Comparison of ENCODE assay signal across 15 cellular contexts in the genomic region with DNA sequence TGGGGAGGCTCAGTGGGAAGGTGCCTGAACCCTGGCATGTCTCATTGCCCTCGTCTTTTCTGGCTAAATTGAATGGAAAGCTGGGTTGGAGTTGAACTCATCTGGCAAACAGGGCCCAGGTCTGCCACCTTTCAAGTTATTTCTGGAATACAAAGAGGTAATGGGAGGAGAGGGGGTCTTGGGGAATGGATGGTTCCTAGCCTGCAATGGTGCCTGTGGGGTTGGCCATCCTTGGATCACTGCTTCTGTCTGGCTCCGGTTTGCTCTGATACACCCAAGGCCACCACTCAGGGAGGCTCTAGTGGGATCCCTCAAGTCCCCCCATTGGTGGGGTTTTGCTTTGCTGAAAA. TPM values are rescaled to one million over a fixed set of nuclear protein-coding genes. Genes with fewer than 3 reads are reported as not detected.
DNase-seq lines count a peak whose midpoint lies in the region; ATAC-seq and TF ChIP-seq lines count a peak whose summit lies in the region.
"Had no signal": no experiment of that assay in that cellular context is flagged by ENCODE, and none has a peak within 500 bp of the region (broad histone marks: within the 10 kb centered on the region; RNA-seq: fewer than 3 reads in every experiment).

No MANE protein-coding gene starts in this region.

- H3K27ac ChIP-seq in BLaER1: no peak overlapping the region
- H3K27ac ChIP-seq in VCaP: peak overlapping the region; percentile 52; the same call in 1 of the 2 replicates
- peak overlapping the region; percentile 83 to 88 for H3K27ac ChIP-seq in liver (ENCODE audit: low read depth in 1 of 2, low read length in 2 of 2)

- peak; percentile 42 for DNase-seq in posterior vena cava (ENCODE audit: low spot score)
- DNase-seq in ureter (ENCODE audit: low spot score): no peak
- no peak for DNase-seq in dedifferentiated amniotic fluid mesenchymal stem cell (ENCODE audit: extremely low spot score)
- DNase-seq: activated B cell treated with CpG ODN at 0.5 μM for 24 hours; activated CD4-positive, alpha-beta T cell treated with anti-CD3 and anti-CD28 coated beads, Interleukin-2, amount 50 U/mL, for 48 hours; CD4-positive, alpha-beta T cell; GDM1; heart right ventricle; NCI-H524 had no signal

- peaks cover 18% of the 10 kb centered on the region for H4K20me1 ChIP-seq in BLaER1

- peaks cover 60% of the 10 kb centered on the region for H3K4me1 ChIP-seq in BLaER1
- H3K4me1 ChIP-seq in liver (ENCODE audit: control insufficient read depth in 4 of 4, insufficient read depth in 4 of 4, low read length in 3 of 4): peaks cover 17 to 29% (median 25%) of the 10 kb centered on the region in 4 donors

- TF ChIP-seq CTCF in VCaP (conservative IDR thresholded peaks at IDR 0.05): no peak
- TF ChIP-seq CTCF in liver (IDR thresholded peaks at IDR 0.05; ENCODE audit: low read depth, low read length, missing input control): no peak

- no peak for TF ChIP-seq RAD21 in liver (IDR thresholded peaks at IDR 0.05)

- H3K27me3 ChIP-seq in BLaER1 (no peaks in the 10 kb centered on the region; the same call in 1 of the 2 replicates), liver (ENCODE audit: control insufficient read depth in 4 of 4, insufficient read depth in 4 of 4, low read length in 3 of 4) (no peaks in the 10 kb centered on the region)
- H3K27me3 ChIP-seq: heart right ventricle had no signal

- H3K9me3 ChIP-seq in BLaER1 (no peaks in the 10 kb centered on the region), liver (ENCODE audit: control insufficient read depth in 4 of 4, low read length in 3 of 4) (no peaks in the 10 kb centered on the region)
- H3K9me3 ChIP-seq: HAP-1, heart right ventricle had no signal

- ATAC-seq in GM21529 (IDR thresholded peaks at IDR 0.05; ENCODE audit: unreplicated experiment): no peak
- no peak for ATAC-seq in activated CD4-positive, CD25-positive, alpha-beta regulatory T cell treated with anti-CD3 and anti-CD28 coated beads, Interleukin-2, amount 50 U/mL, for 24 hours

- 83% methylated on average over 2 of the region's 2 CpGs for WGBS in liver

- intact Hi-C loops in posterior vena cava (cut with DNase I): no loop called here

- H3K9ac ChIP-seq in BLaER1 (no peak overlapping the region), liver (ENCODE audit: low read depth in 1 of 2, low read length in 2 of 2) (no peak overlapping the region)

- H3K36me3 ChIP-seq in BLaER1 (no peaks in the 10 kb centered on the region), liver (ENCODE audit: control insufficient read depth in 4 of 4, insufficient read depth in 3 of 4, low read depth in 1 of 4, low read length in 3 of 4) (no peaks in the 10 kb centered on the region)
- H3K36me3 ChIP-seq: HAP-1, heart right ventricle had no signal

- peak overlapping the region; percentile 97 for H3K4me2 ChIP-seq in BLaER1

- H3K4me3 ChIP-seq in BLaER1 (no peak overlapping the region), liver (ENCODE audit: low read depth in 1 of 3, low read length in 3 of 3) (no peak overlapping the region)
- H3K4me3 ChIP-seq: HAP-1, heart right ventricle had no signal

TF ChIP-seq in liver, 16 proteins besides CTCF, POLR2A, EP300 and RAD21:
- TF ChIP-seq SP1 (IDR thresholded peaks at IDR 0.05) (no peak), HNF4G (IDR thresholded peaks at IDR 0.05) (no peak), MAX (IDR thresholded peaks at IDR 0.05) (no peak), EGR1 (IDR thresholded peaks at IDR 0.05; ENCODE audit: low read depth in 2 of 2) (no peak), HNF4A (conservative IDR thresholded peaks at IDR 0.05) (no peak), NR2F2 (IDR thresholded peaks at IDR 0.05) (no peak), FOXA1 (IDR thresholded peaks at IDR 0.05) (no peak), GABPA (IDR thresholded peaks at IDR 0.05 in 1 of 2, conservative IDR thresholded peaks at IDR 0.05 in 1 of 2) (no peak), JUND (IDR thresholded peaks at IDR 0.05) (no peak), REST (IDR thresholded peaks at IDR 0.05) (no peak), RXRA (IDR thresholded peaks at IDR 0.05) (no peak), TAF1 (conservative IDR thresholded peaks at IDR 0.05) (no peak), FOXA2 (IDR thresholded peaks at IDR 0.05) (no peak)
- TF ChIP-seq, protein P1, sequence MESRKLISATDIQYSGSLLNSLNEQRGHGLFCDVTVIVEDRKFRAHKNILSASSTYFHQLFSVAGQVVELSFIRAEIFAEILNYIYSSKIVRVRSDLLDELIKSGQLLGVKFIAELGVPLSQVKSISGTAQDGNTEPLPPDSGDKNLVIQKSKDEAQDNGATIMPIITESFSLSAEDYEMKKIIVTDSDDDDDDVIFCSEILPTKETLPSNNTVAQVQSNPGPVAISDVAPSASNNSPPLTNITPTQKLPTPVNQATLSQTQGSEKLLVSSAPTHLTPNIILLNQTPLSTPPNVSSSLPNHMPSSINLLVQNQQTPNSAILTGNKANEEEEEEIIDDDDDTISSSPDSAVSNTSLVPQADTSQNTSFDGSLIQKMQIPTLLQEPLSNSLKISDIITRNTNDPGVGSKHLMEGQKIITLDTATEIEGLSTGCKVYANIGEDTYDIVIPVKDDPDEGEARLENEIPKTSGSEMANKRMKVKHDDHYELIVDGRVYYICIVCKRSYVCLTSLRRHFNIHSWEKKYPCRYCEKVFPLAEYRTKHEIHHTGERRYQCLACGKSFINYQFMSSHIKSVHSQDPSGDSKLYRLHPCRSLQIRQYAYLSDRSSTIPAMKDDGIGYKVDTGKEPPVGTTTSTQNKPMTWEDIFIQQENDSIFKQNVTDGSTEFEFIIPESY (IDR thresholded peaks at IDR 0.05): no peak
- TF ChIP-seq, protein P2, sequence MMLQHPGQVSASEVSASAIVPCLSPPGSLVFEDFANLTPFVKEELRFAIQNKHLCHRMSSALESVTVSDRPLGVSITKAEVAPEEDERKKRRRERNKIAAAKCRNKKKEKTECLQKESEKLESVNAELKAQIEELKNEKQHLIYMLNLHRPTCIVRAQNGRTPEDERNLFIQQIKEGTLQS (IDR thresholded peaks at IDR 0.05): no peak
TF ChIP-seq in liver: peak in this region for 0.

RNA-seq across cellular contexts. Expression of gene PSD4, which starts 45.3 kb away (rescaled TPM):
- total RNA-seq in liver: 10 to 100 TPM; 38.1 to 83.2 TPM
- polyA plus RNA-seq in liver: 10 to 100 TPM; 16.4 to 30.8 TPM
- total RNA-seq in posterior vena cava: 10 to 100 TPM in 1 of 2 donors, 1 to 10 TPM in 1; 5.8 to 10.5 TPM
- 55.1 TPM for total RNA-seq in ureter

RNA-seq across cellular contexts. Expression of gene PAX8, which starts 59.7 kb away (rescaled TPM):
- under 1 TPM; 0.09 to 0.17 TPM for total RNA-seq in liver
- under 1 TPM; 0.50 to 0.85 TPM for polyA plus RNA-seq in liver
- 1 to 10 TPM in 1 of 2 donors, under 1 TPM in 1; 0.19 to 3.6 TPM for total RNA-seq in posterior vena cava
- total RNA-seq in ureter: 160 TPM

Comparison
In these comparisons a context has a peak if more than half of its experiments do, and no peak if none do; other contexts are left out.
1. RNA of gene PAX8, which starts 59.7 kb away (total RNA-seq): 160 TPM in ureter (single experiment); 0.19 to 3.6 TPM in posterior vena cava and 0.09 to 0.17 TPM in liver; every median in the first group is over 10 times any median in the second.